Comparison of ENCODE assay signal across 1 cellular context in genomic region chr2:10089565-10090183, GRCh38.
TF ChIP-seq lines count a peak whose summit lies in the region.

No MANE protein-coding gene starts in this region.

TF ChIP-seq in GM12878, 131 proteins besides CTCF, POLR2A, EP300 and RAD21 (continued from another document):
- TF ChIP-seq ZBTB40 (IDR thresholded peaks at IDR 0.05; ENCODE audit: borderline replicate concordance) (peak; percentile 97), MAX (IDR thresholded peaks at IDR 0.05; ENCODE audit: low read depth, low read length) (no peak), RELB (IDR thresholded peaks at IDR 0.05; ENCODE audit: low read depth) (peak; percentile 69), ATF2 (IDR thresholded peaks at IDR 0.05; ENCODE audit: low read length) (no peak), POU2F2 (IDR thresholded peaks at IDR 0.05; ENCODE audit: borderline replicate concordance, low read depth, low read length) (no peak), NFXL1 (IDR thresholded peaks at IDR 0.05; ENCODE audit: borderline replicate concordance) (no peak), ASH2L (IDR thresholded peaks at IDR 0.05; ENCODE audit: borderline replicate concordance, low read depth) (no peak), SIX5 (IDR thresholded peaks at IDR 0.05; ENCODE audit: low read depth, low read length, severe bottlenecking) (no peak), GABPA (IDR thresholded peaks at IDR 0.05; ENCODE audit: low read depth) (no peak), RAD51 (IDR thresholded peaks at IDR 0.05) (peak; percentile 41; the same call in 1 of the 2 replicates), DPF2 (IDR thresholded peaks at IDR 0.05) (no peak), SMAD1 (IDR thresholded peaks at IDR 0.05; ENCODE audit: low read depth, partially characterized antibody) (no peak), KDM1A (IDR thresholded peaks at IDR 0.05; ENCODE audit: borderline replicate concordance) (no peak), RCOR1 (conservative IDR thresholded peaks at IDR 0.05; ENCODE audit: low read depth, low read length) (no peak), ATF3 (IDR thresholded peaks at IDR 0.05; ENCODE audit: borderline replicate concordance, extremely low read depth, low read depth, low read length) (no peak), NFIC (IDR thresholded peaks at IDR 0.05; ENCODE audit: low read depth, low read length) (no peak), YBX1 (IDR thresholded peaks at IDR 0.05) (no peak), CEBPB (IDR thresholded peaks at IDR 0.05; ENCODE audit: borderline replicate concordance in 1 of 2, low read depth in 2 of 2, low read length in 2 of 2) (no peak), ZZZ3 (IDR thresholded peaks at IDR 0.05; ENCODE audit: control insufficient read depth, insufficient read length, low read depth) (no peak), HDAC2 (IDR thresholded peaks at IDR 0.05) (no peak), PML (IDR thresholded peaks at IDR 0.05; ENCODE audit: low read length) (no peak), CBFB (IDR thresholded peaks at IDR 0.05; ENCODE audit: low read depth) (no peak)
TF ChIP-seq in GM12878: peak in this region for 8.
